11 cellular contexts compared by ENCODE assay signal in the genomic region with DNA sequence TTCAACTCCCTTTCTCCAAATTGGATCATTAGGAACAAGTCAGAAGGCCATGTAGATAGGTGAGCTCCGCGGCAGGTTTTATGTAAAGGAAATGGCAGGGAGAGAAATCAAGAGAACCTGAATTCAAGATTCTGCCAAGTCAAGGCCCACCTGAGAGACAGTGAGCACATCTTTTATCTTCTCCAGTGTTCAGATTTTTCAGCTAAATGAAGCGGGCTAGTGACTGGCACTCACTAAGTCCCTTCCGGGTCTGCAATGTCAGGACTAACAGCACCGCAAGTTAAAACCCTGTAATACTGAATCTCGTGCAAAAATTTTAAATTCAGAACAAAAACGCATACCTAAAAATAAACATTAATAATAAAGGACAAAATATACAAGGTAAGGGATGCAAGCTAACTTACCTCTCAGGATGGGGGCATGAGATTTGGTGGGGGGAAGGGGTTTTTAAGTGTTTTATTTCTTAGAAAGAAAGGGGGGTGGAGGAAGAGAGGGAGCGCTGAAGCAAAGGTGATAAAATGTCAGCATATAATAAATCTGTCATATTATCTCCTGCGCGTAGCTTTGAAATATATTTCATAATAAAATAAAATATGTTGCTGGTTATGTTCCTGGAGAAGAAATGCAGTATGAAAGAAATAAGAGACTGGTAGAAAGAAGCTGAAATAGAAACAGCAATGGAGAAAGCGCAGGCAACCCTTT. TPM values are rescaled to one million over a fixed set of nuclear protein-coding genes. Genes with fewer than 3 reads are reported as not detected.
A peak's percentile ranks its signal among the peaks of the same experiment; 100 is the strongest.
DNase-seq lines count a peak whose midpoint lies in the region; ATAC-seq and TF ChIP-seq lines count a peak whose summit lies in the region.
"Had no signal": no experiment of that assay in that cellular context is flagged by ENCODE, and none has a peak within 500 bp of the region (broad histone marks: within the 10 kb centered on the region; RNA-seq: fewer than 3 reads in every experiment).

No MANE protein-coding gene starts in this region.

- ATAC-seq in SK-N-SH treated with all-trans-retinoic acid at 6 μM for 48 hours (no peak), lower lobe of right lung (no peak), thoracic aorta (ENCODE audit: insufficient number of reproducible peaks, low FRiP score, low read depth) (no peak)

- no peaks in the 10 kb centered on the region for H3K9me2 ChIP-seq in SK-N-SH

- peak overlapping the region; percentile 74 for H3K9ac ChIP-seq in SK-N-SH

- intact Hi-C loops in lower lobe of right lung (cut with DNase I), result no loop called here

- H3K36me3 ChIP-seq in SK-N-SH (replicated peaks in 1 of 2; ENCODE audit: control insufficient read depth in 1 of 2, insufficient read depth in 2 of 2, low read length in 1 of 2) (peaks cover 22% of the 10 kb centered on the region in 2 experiments), lower lobe of right lung (no peaks in the 10 kb centered on the region), thoracic aorta (no peaks in the 10 kb centered on the region)

- CTCF ChIA-PET in SK-N-SH (lab: Yijun Ruan, JAX), result interaction anchor here (0.9 to 9.6 kb wide), 2 partner anchors 16 to 244 kb away, joined by 3 to 66 read pairs; partner anchors contain the start of gene TCAF1

- H3K4me2 ChIP-seq in SK-N-SH, result peak overlapping the region; percentile 94

- peaks cover 17% of the 10 kb centered on the region for H3F3A ChIP-seq in SK-N-SH (replicated peaks; ENCODE audit: insufficient read depth)

- H3K4me1 ChIP-seq in SK-N-SH (ENCODE audit: control insufficient read depth in 1 of 2, insufficient read depth in 2 of 2, low read depth in 1 of 2, low read length in 1 of 2) (peaks cover 16 to 34% of the 10 kb centered on the region in 2 experiments; a peak in 3 of 4 replicates), lower lobe of right lung (peaks cover 21% of the 10 kb centered on the region), thoracic aorta (ENCODE audit: control insufficient read depth in 1 of 2, low read depth in 2 of 2) (peaks cover 6 to 35% of the 10 kb centered on the region in 2 donors)

- DNase-seq in SK-N-SH (no peak), cerebellar cortex (ENCODE audit: low spot score) (peak; percentile 48), lower lobe of right lung (no peak), thoracic aorta (ENCODE audit: low spot score) (no peak), NCI-H2171 treated with DMSO at 0.1 percent for 48 hours (lab: John Stamatoyannopoulos, UW) (no peak), NOMO-1 treated with DMSO at 0.1 percent for 48 hours (lab: John Stamatoyannopoulos, UW; ENCODE audit: unreplicated experiment) (no peak), hepatic stellate cell (ENCODE audit: low spot score) (no peak)
- DNase-seq: NCI-H774 had no signal

- H3K79me2 ChIP-seq in SK-N-SH (ENCODE audit: insufficient read depth), result peaks cover 72% of the 10 kb centered on the region

- peaks cover 8% of the 10 kb centered on the region; the same call in 1 of the 2 replicates for H4K20me1 ChIP-seq in SK-N-SH (ENCODE audit: insufficient read depth)

- TF ChIP-seq CTCF in SK-N-SH (IDR thresholded peaks at IDR 0.05) (no peak), lower lobe of right lung (IDR thresholded peaks at IDR 0.05) (no peak), thoracic aorta (IDR thresholded peaks at IDR 0.05) (no peak)

- H3K27me3 ChIP-seq in SK-N-SH (ENCODE audit: insufficient read depth) (no peaks in the 10 kb centered on the region), lower lobe of right lung (ENCODE audit: low read depth) (no peaks in the 10 kb centered on the region), thoracic aorta (replicated peaks; ENCODE audit: insufficient read depth) (no peaks in the 10 kb centered on the region)

- peak overlapping the region; percentile 49 for H2AFZ ChIP-seq in SK-N-SH (ENCODE audit: low read depth)

- no peak for TF ChIP-seq RAD21 in SK-N-SH (IDR thresholded peaks at IDR 0.05; ENCODE audit: low read length)

- H3K9me3 ChIP-seq in SK-N-SH (peaks cover 10% of the 10 kb centered on the region; the same call in 1 of the 2 replicates), lower lobe of right lung (no peaks in the 10 kb centered on the region), thoracic aorta (no peaks in the 10 kb centered on the region)

- POLR2A ChIA-PET in SK-N-SH (lab: Yijun Ruan, JAX), result interaction anchor here (0.7 to 5.6 kb wide), 2 partner anchors 12 to 18 kb away, joined by 3 to 89 read pairs; partner anchors contain the start of gene TCAF1

- H3K4me3 ChIP-seq in SK-N-SH (ENCODE audit: low read depth in 2 of 2, low read length in 1 of 2) (peak overlapping the region; percentile 75 to 96), lower lobe of right lung (peak overlapping the region; percentile 47), thoracic aorta (peak overlapping the region; percentile 67)

- no peak for TF ChIP-seq EP300 in SK-N-SH (IDR thresholded peaks at IDR 0.05; ENCODE audit: borderline replicate concordance in 1 of 2, low read depth in 1 of 2, low read length in 1 of 2)

- H3K27ac ChIP-seq in SK-N-SH (ENCODE audit: low read depth in 2 of 2, low read length in 1 of 2) (peak overlapping the region; percentile 43 to 94), lower lobe of right lung (no peak overlapping the region), thoracic aorta (no peak overlapping the region)

- 28% methylated on average over 11 of the region's 11 CpGs for WGBS in SK-N-SH (ENCODE audit: low lambda C conversion rate)

TF ChIP-seq in SK-N-SH, 30 proteins besides CTCF, POLR2A, EP300 and RAD21:
- TF ChIP-seq, protein P1, sequence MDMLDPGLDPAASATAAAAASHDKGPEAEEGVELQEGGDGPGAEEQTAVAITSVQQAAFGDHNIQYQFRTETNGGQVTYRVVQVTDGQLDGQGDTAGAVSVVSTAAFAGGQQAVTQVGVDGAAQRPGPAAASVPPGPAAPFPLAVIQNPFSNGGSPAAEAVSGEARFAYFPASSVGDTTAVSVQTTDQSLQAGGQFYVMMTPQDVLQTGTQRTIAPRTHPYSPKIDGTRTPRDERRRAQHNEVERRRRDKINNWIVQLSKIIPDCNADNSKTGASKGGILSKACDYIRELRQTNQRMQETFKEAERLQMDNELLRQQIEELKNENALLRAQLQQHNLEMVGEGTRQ (IDR thresholded peaks at IDR 0.05; ENCODE audit: borderline replicate concordance, low read depth, low read length), result no peak
- TF ChIP-seq ELF1 (IDR thresholded peaks at IDR 0.05), result 0 out of 2 replicates have a peak, but pooled peaks have one; percentile 14

TF ChIP-seq in SK-N-SH treated with all-trans-retinoic acid at 6 μM for 48 hours, 23 proteins besides CTCF, POLR2A, EP300 and RAD21:
- TF ChIP-seq ZC3H10 (CRISPR knock-in tag; IDR thresholded peaks at IDR 0.05), result no peak
- TF ChIP-seq CREB5 (CRISPR knock-in tag; IDR thresholded peaks at IDR 0.05; ENCODE audit: low read depth), result no peak
- TF ChIP-seq ZNF8 (CRISPR knock-in tag; IDR thresholded peaks at IDR 0.05), result no peak
- TF ChIP-seq OSR1 (CRISPR knock-in tag; IDR thresholded peaks at IDR 0.05), result no peak
- no peak for TF ChIP-seq CSDC2 (CRISPR knock-in tag; IDR thresholded peaks at IDR 0.05)
- TF ChIP-seq SNAI2 (CRISPR knock-in tag; IDR thresholded peaks at IDR 0.05), result no peak
- TF ChIP-seq ZFP30 (CRISPR knock-in tag; IDR thresholded peaks at IDR 0.05), result no peak
- TF ChIP-seq TOX (CRISPR knock-in tag; IDR thresholded peaks at IDR 0.05; ENCODE audit: borderline replicate concordance), result no peak
- TF ChIP-seq GLIS3 (CRISPR knock-in tag; IDR thresholded peaks at IDR 0.05), result no peak; the same call in 1 of the 2 replicates
- TF ChIP-seq RARB (CRISPR knock-in tag; IDR thresholded peaks at IDR 0.05), result no peak
TF ChIP-seq in SK-N-SH treated with all-trans-retinoic acid at 6 μM for 48 hours: peak in this region for 0.

RNA-seq across cellular contexts. Expression of gene TCAF1, which starts 17.5 kb away (rescaled TPM):
- polyA plus RNA-seq in SK-N-SH (2012; rRNA removed), result 59.0 and 69.0 TPM in 2 replicates
- polyA plus RNA-seq in SK-N-SH (2012; cell fraction: cytosol; rRNA removed), result 54.1 and 62.5 TPM in 2 replicates
- 47.1 and 55.9 TPM in 2 replicates for polyA plus RNA-seq in SK-N-SH (2012; cell fraction: nucleus; rRNA removed)
- 43.3 TPM for total RNA-seq in lower lobe of right lung
- 10 to 100 TPM; 28.4 to 28.6 TPM for total RNA-seq in thoracic aorta

RNA-seq across cellular contexts. Expression of gene OR2F2, which starts 50.6 kb away (rescaled TPM):
- polyA plus RNA-seq in SK-N-SH (2012; rRNA removed), result 0.07 and 0.13 TPM in 2 replicates
- 0.05 and 0.07 TPM in 2 replicates for polyA plus RNA-seq in SK-N-SH (2012; cell fraction: cytosol; rRNA removed)
- polyA plus RNA-seq in SK-N-SH (2012; cell fraction: nucleus; rRNA removed), result 0.20 and 0.21 TPM in 2 replicates
- total RNA-seq in lower lobe of right lung (not detected), thoracic aorta (not detected)
- total RNA-seq: aorta, mononuclear cell had no signal
- polyA plus RNA-seq: aorta had no signal

Comparison
In these comparisons a context has a peak if more than half of its experiments do, and no peak if none do; other contexts are left out.
1. H3K27ac ChIP-seq: peak in SK-N-SH (2 of 2); none in lower lobe of right lung (single experiment) and thoracic aorta (0 of 2).
2. Peak in every context shown above with its lines, with median percentiles within 50 percentile points of each other: H3K4me3 ChIP-seq.